In genomic region chr11:88016392-88017020, GRCh38 we compare ENCODE assay signal across 8 cellular contexts.
DNase-seq lines count a peak whose midpoint lies in the region; ATAC-seq and TF ChIP-seq lines count a peak whose summit lies in the region.

No MANE protein-coding gene starts in this region.

- H3K36me3 ChIP-seq in naive thymus-derived CD4-positive, alpha-beta T cell (ENCODE audit: control insufficient read depth in 2 of 3, insufficient read depth in 3 of 3, low read length in 3 of 3): no peaks in the 10 kb centered on the region

- intact Hi-C loops in naive thymus-derived CD4-positive, alpha-beta T cell (cut with micrococcal nuclease): loop anchor here (1.0 kb wide), 6 partner anchors 216 to 901 kb away; no protein-coding TSS in a partner anchor

- peak; percentile 87 for ATAC-seq in GM19455 (IDR thresholded peaks at IDR 0.05; ENCODE audit: unreplicated experiment)
- peak; percentile 88 for ATAC-seq in HG03565 (IDR thresholded peaks at IDR 0.05; ENCODE audit: unreplicated experiment)
- ATAC-seq in naive thymus-derived CD4-positive, alpha-beta T cell: peak; percentile 71
- peak; percentile 77 for ATAC-seq in stimulated activated naive CD8-positive, alpha-beta T cell treated with anti-CD3 and anti-CD28 coated beads, Interleukin-15, amount 100 ng/mL, for 72 hours

- no peaks in the 10 kb centered on the region for H3K9me3 ChIP-seq in naive thymus-derived CD4-positive, alpha-beta T cell (ENCODE audit: control insufficient read depth in 2 of 3, low read length in 3 of 3)

- no peaks in the 10 kb centered on the region for H3K9me3 Mint-ChIP-seq in naive thymus-derived CD4-positive, alpha-beta T cell
- no peaks in the 10 kb centered on the region for H3K9me3 Mint-ChIP-seq in stimulated activated naive CD8-positive, alpha-beta T cell treated with anti-CD3 and anti-CD28 coated beads, Interleukin-15, amount 100 ng/mL, for 72 hours

- H3K4me3 ChIP-seq in epithelial cell of proximal tubule (ENCODE audit: low read depth, low read length): no peak overlapping the region
- H3K4me3 ChIP-seq in naive thymus-derived CD4-positive, alpha-beta T cell (ENCODE audit: low read length): no peak overlapping the region

- DNase-seq in COLO668 (lab: John Stamatoyannopoulos, UW; ENCODE audit: unreplicated experiment) (peak; percentile 46), NCI-H748 treated with DMSO at 0.1 percent for 48 hours (lab: John Stamatoyannopoulos, UW) (peak; percentile 37), epithelial cell of proximal tubule (ENCODE audit: low read depth) (peak; percentile 61)
- peak; percentile 41 to 43 for DNase-seq in activated CD4-positive, alpha-beta T cell treated with anti-CD3 and anti-CD28 coated beads, Interleukin-2, amount 50 U/mL, for 4 hours
- DNase-seq in naive thymus-derived CD4-positive, alpha-beta T cell: peak in 8 of 9 donors; percentile 26 to 61 (median 52)
- DNase-seq in stimulated activated naive CD8-positive, alpha-beta T cell treated with anti-CD3 and anti-CD28 coated beads, Interleukin-15, amount 100 ng/mL, for 72 hours: peak; percentile 39 to 51

- no peaks in the 10 kb centered on the region for H3K27me3 ChIP-seq in naive thymus-derived CD4-positive, alpha-beta T cell (ENCODE audit: control insufficient read depth in 2 of 2, insufficient read depth in 2 of 2, low read length in 2 of 2)

- no peak overlapping the region for H3K27ac ChIP-seq in naive thymus-derived CD4-positive, alpha-beta T cell (ENCODE audit: low read depth, low read length)

- CTCF ChIA-PET in naive thymus-derived CD4-positive, alpha-beta T cell (lab: Charles Lee): interaction anchor here (0.7 to 2.8 kb wide), 7 partner anchors 11 to 883 kb away, joined by 3 to 28 read pairs (median 10); no protein-coding TSS in a partner anchor

- H3K4me1 Mint-ChIP-seq in naive thymus-derived CD4-positive, alpha-beta T cell: no peaks in the 10 kb centered on the region
- no peaks in the 10 kb centered on the region for H3K4me1 Mint-ChIP-seq in stimulated activated naive CD8-positive, alpha-beta T cell treated with anti-CD3 and anti-CD28 coated beads, Interleukin-15, amount 100 ng/mL, for 72 hours

- H3K27ac Mint-ChIP-seq in naive thymus-derived CD4-positive, alpha-beta T cell: no peak overlapping the region
- no peak overlapping the region for H3K27ac Mint-ChIP-seq in stimulated activated naive CD8-positive, alpha-beta T cell treated with anti-CD3 and anti-CD28 coated beads, Interleukin-15, amount 100 ng/mL, for 72 hours

- H3K4me3 Mint-ChIP-seq in naive thymus-derived CD4-positive, alpha-beta T cell: no peak overlapping the region
- no peak overlapping the region for H3K4me3 Mint-ChIP-seq in stimulated activated naive CD8-positive, alpha-beta T cell treated with anti-CD3 and anti-CD28 coated beads, Interleukin-15, amount 100 ng/mL, for 72 hours

- H3K36me3 Mint-ChIP-seq in naive thymus-derived CD4-positive, alpha-beta T cell: no peaks in the 10 kb centered on the region

- no peaks in the 10 kb centered on the region for H3K4me1 ChIP-seq in naive thymus-derived CD4-positive, alpha-beta T cell (ENCODE audit: control insufficient read depth in 2 of 2, insufficient read depth in 2 of 2, low read length in 2 of 2)

- POLR2A ChIA-PET in naive thymus-derived CD4-positive, alpha-beta T cell (lab: Charles Lee): no interaction called here

- peak; percentile 84 for TF ChIP-seq CTCF in epithelial cell of proximal tubule (conservative IDR thresholded peaks at IDR 0.05; ENCODE audit: low read depth, low read length)

- peaks cover 0 to 7% (median 2%) of the 10 kb centered on the region in 5 donors for H3K27me3 Mint-ChIP-seq in naive thymus-derived CD4-positive, alpha-beta T cell
- no peaks in the 10 kb centered on the region for H3K27me3 Mint-ChIP-seq in stimulated activated naive CD8-positive, alpha-beta T cell treated with anti-CD3 and anti-CD28 coated beads, Interleukin-15, amount 100 ng/mL, for 72 hours
